Comparison of ENCODE assay signal across 1 cellular context in genomic region chr14:95472819-95473251, GRCh38.
TF ChIP-seq lines count a peak whose summit lies in the region.

No MANE protein-coding gene starts in this region.

TF ChIP-seq in GM23338, 12 proteins besides CTCF, POLR2A, EP300 and RAD21 (continued from another document):
- TF ChIP-seq REST (IDR thresholded peaks at IDR 0.05; ENCODE audit: unreplicated experiment) (no peak), CREB1 (CRISPR knock-in tag; IDR thresholded peaks at IDR 0.05; ENCODE audit: low read depth) (no peak), EZH2 (IDR thresholded peaks at IDR 0.05; ENCODE audit: low read depth, unreplicated experiment) (no peak), NANOG (IDR thresholded peaks at IDR 0.05; ENCODE audit: borderline replicate concordance) (no peak), ETS1 (IDR thresholded peaks at IDR 0.05) (no peak)
TF ChIP-seq in GM23338: peak in this region for 0.
